Comparison of ENCODE assay signal across 32 cellular contexts in the genomic region with DNA sequence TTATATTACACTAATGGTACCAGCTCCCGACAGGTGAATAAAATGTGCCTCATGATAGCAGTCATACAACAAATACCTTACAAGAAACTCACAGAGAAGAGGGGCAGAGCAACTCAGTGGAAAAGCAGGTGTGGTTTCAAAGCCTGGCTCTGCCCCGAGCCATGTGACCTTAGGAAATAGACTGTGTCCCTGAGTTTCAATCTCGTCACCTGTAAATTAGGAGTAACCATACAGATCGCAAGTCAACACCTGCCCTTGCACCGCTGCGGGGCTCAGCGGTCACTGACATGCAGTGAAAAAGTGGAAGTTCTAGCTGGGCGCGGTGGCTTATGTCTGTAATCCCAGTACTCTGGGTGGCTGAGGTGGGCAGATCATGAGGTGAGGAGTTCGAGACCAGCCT. TPM values are rescaled to one million over a fixed set of nuclear protein-coding genes. Genes with fewer than 3 reads are reported as not detected.
DNase-seq lines count a peak whose midpoint lies in the region; ATAC-seq, FAIRE-seq and TF ChIP-seq lines count a peak whose summit lies in the region.
"Had no signal": no experiment of that assay in that cellular context is flagged by ENCODE, and none has a peak within 500 bp of the region (broad histone marks: within the 10 kb centered on the region; RNA-seq: fewer than 3 reads in every experiment).

No MANE protein-coding gene starts in this region.

- H3K79me1 ChIP-seq in trophoblast cell (ENCODE audit: low read length), result peaks cover 23% of the 10 kb centered on the region

- FAIRE-seq in keratinocyte (lab: Jason Lieb, UNC), result peak; percentile 9
- FAIRE-seq: A204.1 had no signal

- H2AK5ac ChIP-seq in trophoblast cell (ENCODE audit: low read length), result peak overlapping the region; percentile 7

- POLR2A ChIA-PET in Panc1 (lab: Charles Lee), result no interaction called here
- POLR2A ChIA-PET in CD4-positive, alpha-beta T cell (lab: Charles Lee), result interaction anchor here (1.4 to 1.7 kb wide), 2 partner anchors 12 to 115 kb away, joined by 5 read pairs; partner anchors contain the start of gene MRTFA

- in situ Hi-C loops in Panc1 (cut with HindIII; ENCODE audit: low pct_unique_long_range_greater_than_20kb, low sequenced_read_pairs), result loop anchor here (25.0 kb wide), 1 partner anchor 111 kb away; no protein-coding TSS in a partner anchor

- H3K27me3 Mint-ChIP-seq in CD4-positive, CD25-positive, alpha-beta regulatory T cell, result no peaks in the 10 kb centered on the region
- H3K27me3 Mint-ChIP-seq in GM23338 (ENCODE audit: insufficient read depth, low read depth, poor library complexity), result peaks cover 12% of the 10 kb centered on the region
- H3K27me3 Mint-ChIP-seq in CD4-positive, alpha-beta T cell, result no peaks in the 10 kb centered on the region
- H3K27me3 Mint-ChIP-seq: activated CD8-positive, alpha-beta T cell treated with anti-CD3 and anti-CD28 coated beads for 36 hours; activated T-helper 17 cell treated with anti-CD3 and anti-CD28 coated beads, Interleukin-2, amount 50 U/mL, for 72 hours; dendritic cell treated with granulocyte-macrophage colony-stimulating factor and Interleukin-4, amounts not matched to agents 40 ng/mL and 50 ng/mL, for 4 days; memory B cell; progenitor cell of endocrine pancreas had no signal

- no peak for TF ChIP-seq CTCF in Panc1 (IDR thresholded peaks at IDR 0.05)
- TF ChIP-seq CTCF in keratinocyte (optimal IDR thresholded peaks at IDR 0.05 in 1 of 3, IDR thresholded peaks at IDR 0.05 in 1 of 3, conservative IDR thresholded peaks at IDR 0.05 in 1 of 3; ENCODE audit: extremely low read depth in 1 of 3, insufficient read depth in 2 of 3, low read length in 3 of 3), result no peak
- TF ChIP-seq CTCF in prostate gland (IDR thresholded peaks at IDR 0.05), result no peak
- no peak for TF ChIP-seq CTCF in GM23338 (conservative IDR thresholded peaks at IDR 0.05; ENCODE audit: low read depth in 2 of 2)
- no peak for TF ChIP-seq CTCF in CD4-positive, alpha-beta T cell (IDR thresholded peaks at IDR 0.05)

- no peaks in the 10 kb centered on the region for H3K79me2 ChIP-seq in keratinocyte (ENCODE audit: control insufficient read depth, insufficient read depth, low read length)
- peaks cover 5% of the 10 kb centered on the region for H3K79me2 ChIP-seq in trophoblast cell (ENCODE audit: control insufficient read depth, insufficient read depth, low read length, poor library complexity)
- no peaks in the 10 kb centered on the region for H3K79me2 ChIP-seq in GM23338 (replicated peaks; ENCODE audit: insufficient read depth)

- peak overlapping the region; percentile 69 for H2BK12ac ChIP-seq in trophoblast cell (ENCODE audit: low read length)

- no peaks in the 10 kb centered on the region for H3K36me3 ChIP-seq in CD4-positive, CD25-positive, alpha-beta regulatory T cell (ENCODE audit: control insufficient read depth, insufficient read depth, low read length)
- H3K36me3 ChIP-seq in Panc1 (ENCODE audit: control insufficient read depth, insufficient read depth, low read length) (no peaks in the 10 kb centered on the region; the same call in 1 of the 2 replicates), keratinocyte (ENCODE audit: control insufficient read depth in 2 of 2, extremely low read depth in 1 of 2, insufficient read depth in 2 of 2, low read length in 2 of 2) (no peaks in the 10 kb centered on the region), trophoblast cell (ENCODE audit: control insufficient read depth in 1 of 2, insufficient read depth in 2 of 2, low read length in 2 of 2) (no peaks in the 10 kb centered on the region), prostate gland (no peaks in the 10 kb centered on the region), GM23338 (ENCODE audit: insufficient read depth) (no peaks in the 10 kb centered on the region)
- H3K36me3 ChIP-seq: adrenal gland, neutrophil, right lobe of liver had no signal

- H3K4me3 ChIP-seq in CD4-positive, CD25-positive, alpha-beta regulatory T cell (ENCODE audit: low read depth, low read length), result no peak overlapping the region
- no peak overlapping the region for H3K4me3 ChIP-seq in Panc1 (ENCODE audit: low read depth in 2 of 2, low read length in 2 of 2)
- no peak overlapping the region for H3K4me3 ChIP-seq in keratinocyte (ENCODE audit: control insufficient read depth in 2 of 3, extremely low read depth in 1 of 3, insufficient read depth in 2 of 3, low read depth in 1 of 3, low read length in 3 of 3)
- H3K4me3 ChIP-seq in trophoblast cell (ENCODE audit: low read depth, low read length), result no peak overlapping the region
- H3K4me3 ChIP-seq in prostate gland, result no peak overlapping the region
- H3K4me3 ChIP-seq in GM23338, result no peak overlapping the region
- H3K4me3 ChIP-seq: adrenal gland, body of pancreas, right lobe of liver had no signal

- DNase-seq in CD4-positive, CD25-positive, alpha-beta regulatory T cell, result no peak
- DNase-seq in Panc1 (ENCODE audit: low read depth, low spot score) (no peak), keratinocyte (ENCODE audit: low read depth, low spot score) (no peak), trophoblast cell (peak; percentile 78 to 85), prostate gland (ENCODE audit: low spot score) (no peak), GM23338 (ENCODE audit: low spot score) (no peak)
- no peak for DNase-seq in stimulated activated effector memory CD8-positive, alpha-beta T cell treated with anti-CD3 and anti-CD28 coated beads, Interleukin-12 subunit alpha, Interleukin-12 subunit beta, amount 100 ng/mL, for 72 hours (ENCODE audit: low spot score in 2 of 2)
- no peak for DNase-seq in CD4-positive, alpha-beta T cell
- DNase-seq: activated CD4-positive, alpha-beta T cell treated with anti-CD3 and anti-CD28 coated beads for 1 hour; activated CD8-positive, alpha-beta T cell treated with anti-CD3 and anti-CD28 coated beads for 36 hours; activated naive CD4-positive, alpha-beta T cell treated with anti-CD3 and anti-CD28 coated beads, Interleukin-2, amount 10 ng/mL, durations not matched to agents 7 days and 5 days; adrenal gland; body of pancreas; endodermal cell; hippocampal formation; NCI-H1092 treated with DMSO at 0.1 percent for 48 hours; NCI-H1694 treated with DMSO at 0.1 percent for 48 hours; NCI-H526 treated with DMSO at 0.1 percent for 48 hours; NK-92 treated with Interleukin-12 subunit alpha and Interleukin-12 subunit beta, amount 100 ng/mL, for 24 hours; right lobe of liver; stimulated activated CD4-positive, alpha-beta T cell treated with anti-CD3 and anti-CD28 coated beads, Interleukin-12 subunit alpha, Interleukin-12 subunit beta, amount 100 ng/mL, for 4 hours; stimulated activated CD4-positive, alpha-beta T cell treated with anti-CD3 and anti-CD28 coated beads, Interleukin-2, amount 100 ng/mL, for 48 hours had no signal

- no peaks in the 10 kb centered on the region for H4K20me1 ChIP-seq in keratinocyte (ENCODE audit: control insufficient read depth, extremely low read depth, insufficient read depth, low read length)
- no peaks in the 10 kb centered on the region for H4K20me1 ChIP-seq in GM23338 (replicated peaks; ENCODE audit: insufficient read depth)

- H2AFZ ChIP-seq in keratinocyte (ENCODE audit: control insufficient read depth, low read length) (no peak overlapping the region), trophoblast cell (ENCODE audit: insufficient read depth, low read length, poor library complexity) (no peak overlapping the region), GM23338 (no peak overlapping the region)

- peak overlapping the region; percentile 9 for H4K8ac ChIP-seq in trophoblast cell (ENCODE audit: low read depth, low read length)

- H3K9ac ChIP-seq in keratinocyte (ENCODE audit: control insufficient read depth, extremely low read depth, insufficient read depth, low read length) (no peak overlapping the region), trophoblast cell (ENCODE audit: low read length) (no peak overlapping the region)

- peaks cover 6 to 19% (median 11%) of the 10 kb centered on the region in 4 donors for H3K4me1 Mint-ChIP-seq in CD4-positive, CD25-positive, alpha-beta regulatory T cell
- peaks cover 17% of the 10 kb centered on the region for H3K4me1 Mint-ChIP-seq in stimulated activated effector memory CD8-positive, alpha-beta T cell treated with anti-CD3 and anti-CD28 coated beads, Interleukin-12 subunit alpha, Interleukin-12 subunit beta, amount 100 ng/mL, for 72 hours
- peaks cover 5% of the 10 kb centered on the region for H3K4me1 Mint-ChIP-seq in GM23338
- H3K4me1 Mint-ChIP-seq in CD4-positive, alpha-beta T cell (ENCODE audit: low read depth), result peaks cover 26% of the 10 kb centered on the region

- H3K27ac ChIP-seq in CD4-positive, CD25-positive, alpha-beta regulatory T cell (ENCODE audit: insufficient read depth, low read length, poor library complexity, severe bottlenecking), result no peak overlapping the region
- H3K27ac ChIP-seq in Panc1 (ENCODE audit: low read length) (peak overlapping the region; percentile 34; the same call in 1 of the 2 replicates), keratinocyte (ENCODE audit: control insufficient read depth, insufficient read depth, low read length) (peak overlapping the region; percentile 44), trophoblast cell (ENCODE audit: low read depth, low read length) (no peak overlapping the region), prostate gland (no peak overlapping the region), GM23338 (ENCODE audit: low read depth) (no peak overlapping the region)
- H3K27ac ChIP-seq in CD4-positive, alpha-beta T cell (ENCODE audit: low read depth, low read length), result no peak overlapping the region
- H3K27ac ChIP-seq: adrenal gland, body of pancreas, neutrophil, right lobe of liver had no signal

- H3K9me1 ChIP-seq in keratinocyte (ENCODE audit: control insufficient read depth, extremely low read depth, insufficient read depth, low read length), result no peaks in the 10 kb centered on the region

- no peak overlapping the region for H4K12ac ChIP-seq in trophoblast cell (ENCODE audit: low read depth, low read length)

- H4K91ac ChIP-seq in trophoblast cell (ENCODE audit: low read depth, low read length), result peak overlapping the region; percentile 57

- no TSS peak for BruUV-seq in Panc1 (replicated peaks; lab: Mats Ljungman, UMichigan)

- no CpG with 5 or more reads among the region's 10 CpGs for WGBS in trophoblast cell (ENCODE audit: extremely low coverage, insufficient coverage, insufficient read length)
- 82% methylated on average over 10 of the region's 10 CpGs for WGBS in prostate gland

- no peak for TF ChIP-seq POLR2A in prostate gland (IDR thresholded peaks at IDR 0.05)

- no peak overlapping the region for H3K14ac ChIP-seq in trophoblast cell (ENCODE audit: low read length)

- peaks cover 7% of the 10 kb centered on the region for H3K4me1 ChIP-seq in CD4-positive, CD25-positive, alpha-beta regulatory T cell (ENCODE audit: control insufficient read depth, insufficient read depth, low read length, poor library complexity, severe bottlenecking)
- peaks cover 22% of the 10 kb centered on the region for H3K4me1 ChIP-seq in Panc1 (ENCODE audit: control insufficient read depth, insufficient read depth, low read length)
- peaks cover 49% of the 10 kb centered on the region for H3K4me1 ChIP-seq in keratinocyte (ENCODE audit: control insufficient read depth, extremely low read depth, insufficient read depth, low read length)
- H3K4me1 ChIP-seq in trophoblast cell (ENCODE audit: control insufficient read depth in 1 of 2, insufficient read depth in 2 of 2, low read length in 2 of 2), result peaks cover 16 to 21% of the 10 kb centered on the region in 2 experiments
- no peaks in the 10 kb centered on the region for H3K4me1 ChIP-seq in prostate gland (replicated peaks)
- H3K4me1 ChIP-seq in GM23338 (ENCODE audit: insufficient read depth), result no peaks in the 10 kb centered on the region

- CTCF ChIA-PET in Panc1 (lab: Charles Lee), result no interaction called here
- CTCF ChIA-PET in CD4-positive, alpha-beta T cell (lab: Charles Lee), result interaction anchor here (2.8 to 3.8 kb wide), 2 partner anchors 115 to 211 kb away, joined by 20 to 38 read pairs; no protein-coding TSS in a partner anchor

- H3K27me3 ChIP-seq in CD4-positive, CD25-positive, alpha-beta regulatory T cell (ENCODE audit: control insufficient read depth, insufficient read depth, low read length), result no peaks in the 10 kb centered on the region
- H3K27me3 ChIP-seq in Panc1 (ENCODE audit: control insufficient read depth, insufficient read depth, low read length) (no peaks in the 10 kb centered on the region), keratinocyte (ENCODE audit: control insufficient read depth, extremely low read depth, insufficient read depth, low read length) (no peaks in the 10 kb centered on the region), trophoblast cell (ENCODE audit: insufficient read depth, low read length) (no peaks in the 10 kb centered on the region), prostate gland (replicated peaks; ENCODE audit: insufficient read depth) (no peaks in the 10 kb centered on the region), GM23338 (ENCODE audit: insufficient read depth) (no peaks in the 10 kb centered on the region)
- H3K27me3 ChIP-seq in CD4-positive, alpha-beta T cell (ENCODE audit: control insufficient read depth, insufficient read depth, low read length), result no peaks in the 10 kb centered on the region
- H3K27me3 ChIP-seq: adrenal gland, body of pancreas, neutrophil, right lobe of liver had no signal

- no peaks in the 10 kb centered on the region for H3K9me3 Mint-ChIP-seq in CD4-positive, CD25-positive, alpha-beta regulatory T cell
- H3K9me3 Mint-ChIP-seq in stimulated activated effector memory CD8-positive, alpha-beta T cell treated with anti-CD3 and anti-CD28 coated beads, Interleukin-12 subunit alpha, Interleukin-12 subunit beta, amount 100 ng/mL, for 72 hours, result no peaks in the 10 kb centered on the region
- no peaks in the 10 kb centered on the region for H3K9me3 Mint-ChIP-seq in GM23338
- H3K9me3 Mint-ChIP-seq in CD4-positive, alpha-beta T cell, result no peaks in the 10 kb centered on the region
- H3K9me3 Mint-ChIP-seq: activated CD8-positive, alpha-beta T cell treated with anti-CD3 and anti-CD28 coated beads for 36 hours; activated naive CD4-positive, alpha-beta T cell treated with anti-CD3 and anti-CD28 coated beads, Interleukin-2, amount 10 ng/mL, durations not matched to agents 7 days and 5 days; activated T-helper 17 cell treated with anti-CD3 and anti-CD28 coated beads, Interleukin-2, amount 50 U/mL, for 72 hours; dendritic cell treated with granulocyte-macrophage colony-stimulating factor and Interleukin-4, amounts not matched to agents 40 ng/mL and 50 ng/mL, for 4 days; endodermal cell; memory B cell had no signal

- H3K27ac Mint-ChIP-seq in CD4-positive, CD25-positive, alpha-beta regulatory T cell, result peak overlapping the region in 2 of 3 donors; percentile 11 to 34
- no peak overlapping the region for H3K27ac Mint-ChIP-seq in stimulated activated effector memory CD8-positive, alpha-beta T cell treated with anti-CD3 and anti-CD28 coated beads, Interleukin-12 subunit alpha, Interleukin-12 subunit beta, amount 100 ng/mL, for 72 hours
- no peak overlapping the region for H3K27ac Mint-ChIP-seq in GM23338
- H3K27ac Mint-ChIP-seq in CD4-positive, alpha-beta T cell, result no peak overlapping the region
- H3K27ac Mint-ChIP-seq: activated CD8-positive, alpha-beta T cell treated with anti-CD3 and anti-CD28 coated beads for 36 hours; activated T-helper 17 cell treated with anti-CD3 and anti-CD28 coated beads, Interleukin-2, amount 50 U/mL, for 72 hours; dendritic cell treated with granulocyte-macrophage colony-stimulating factor and Interleukin-4, amounts not matched to agents 40 ng/mL and 50 ng/mL, for 4 days; endodermal cell; progenitor cell of endocrine pancreas had no signal

- H2BK120ac ChIP-seq in trophoblast cell (ENCODE audit: insufficient read depth, low read length, poor library complexity), result no peak overlapping the region

- H3K9me3 ChIP-seq in CD4-positive, CD25-positive, alpha-beta regulatory T cell (ENCODE audit: control insufficient read depth in 2 of 2, low read length in 2 of 2), result no peaks in the 10 kb centered on the region
- no peaks in the 10 kb centered on the region for H3K9me3 ChIP-seq in Panc1 (ENCODE audit: control insufficient read depth, insufficient read depth, low read depth, low read length)
- H3K9me3 ChIP-seq in keratinocyte (ENCODE audit: control insufficient read depth, low read depth, low read length), result no peaks in the 10 kb centered on the region
- peaks cover 1% of the 10 kb centered on the region for H3K9me3 ChIP-seq in trophoblast cell (ENCODE audit: insufficient read depth, low read depth, low read length)
- H3K9me3 ChIP-seq in prostate gland, result no peaks in the 10 kb centered on the region
- H3K9me3 ChIP-seq in CD4-positive, alpha-beta T cell (ENCODE audit: control insufficient read depth, low read length), result no peaks in the 10 kb centered on the region
- H3K9me3 ChIP-seq: adrenal gland, body of pancreas, neutrophil, right lobe of liver had no signal

- intact Hi-C loops in Panc1 (cut with micrococcal nuclease; ENCODE audit: unreplicated experiment) (loop anchor here (5.0 kb wide), 1 partner anchor 211 kb away; no protein-coding TSS in a partner anchor), prostate gland (cut with DNase I) (no loop called here)
- intact Hi-C loops in CD4-positive, alpha-beta T cell (cut with DNase I, micrococcal nuclease), result no loop called here

- ATAC-seq in CD4-positive, CD25-positive, alpha-beta regulatory T cell (ENCODE audit: low read depth in 2 of 2), result no peak
- ATAC-seq in Panc1 (no peak), GM23338 (no peak)
- no peak for ATAC-seq in stimulated activated effector memory CD8-positive, alpha-beta T cell treated with anti-CD3 and anti-CD28 coated beads, Interleukin-12 subunit alpha, Interleukin-12 subunit beta, amount 100 ng/mL, for 72 hours
- ATAC-seq in CD4-positive, alpha-beta T cell (ENCODE audit: poor library complexity), result no peak
- ATAC-seq: activated CD8-positive, alpha-beta T cell treated with anti-CD3 and anti-CD28 coated beads for 36 hours; activated T-helper 17 cell treated with anti-CD3 and anti-CD28 coated beads, Interleukin-2, amount 50 U/mL, for 72 hours; body of pancreas; left lobe of liver; right lobe of liver had no signal

- H3K23ac ChIP-seq in trophoblast cell (ENCODE audit: low read length), result no peak overlapping the region

- peak overlapping the region; percentile 41 for H3K4me2 ChIP-seq in keratinocyte (ENCODE audit: control insufficient read depth, extremely low read depth, insufficient read depth, low read depth, low read length)
- H3K4me2 ChIP-seq in trophoblast cell (ENCODE audit: low read length), result no peak overlapping the region
- H3K4me2 ChIP-seq in GM23338, result no peak overlapping the region

- dilution Hi-C loops in keratinocyte (cut with MboI; ENCODE audit: extremely low pct_ligation_motif_present, low sequenced_read_pairs), result loop anchor here (25.0 kb wide), 1 partner anchor 111 kb away; no protein-coding TSS in a partner anchor

- no peaks in the 10 kb centered on the region for H3K36me3 Mint-ChIP-seq in CD4-positive, CD25-positive, alpha-beta regulatory T cell
- peaks cover 5% of the 10 kb centered on the region for H3K36me3 Mint-ChIP-seq in stimulated activated effector memory CD8-positive, alpha-beta T cell treated with anti-CD3 and anti-CD28 coated beads, Interleukin-12 subunit alpha, Interleukin-12 subunit beta, amount 100 ng/mL, for 72 hours
- H3K36me3 Mint-ChIP-seq in GM23338 (ENCODE audit: low read depth), result no peaks in the 10 kb centered on the region
- no peaks in the 10 kb centered on the region for H3K36me3 Mint-ChIP-seq in CD4-positive, alpha-beta T cell (ENCODE audit: low read depth)
- H3K36me3 Mint-ChIP-seq: activated naive CD4-positive, alpha-beta T cell treated with anti-CD3 and anti-CD28 coated beads, Interleukin-2, amount 10 ng/mL, durations not matched to agents 7 days and 5 days; memory B cell had no signal

- no peaks in the 10 kb centered on the region for H3K9me2 ChIP-seq in GM23338 (ENCODE audit: insufficient read depth)

- H2BK5ac ChIP-seq in trophoblast cell (ENCODE audit: low read depth, low read length, poor library complexity), result no peak overlapping the region

- H3K18ac ChIP-seq in trophoblast cell (ENCODE audit: low read length), result no peak overlapping the region

- H3F3A ChIP-seq in GM23338 (replicated peaks; ENCODE audit: low read depth), result 0 out of 2 replicates have a peak, but pooled peaks cover 4% of the 10 kb centered on the region

- no peak overlapping the region for H3K4ac ChIP-seq in trophoblast cell (ENCODE audit: low read depth, low read length)

- H3K4me3 Mint-ChIP-seq in CD4-positive, CD25-positive, alpha-beta regulatory T cell, result no peak overlapping the region
- H3K4me3 Mint-ChIP-seq in stimulated activated effector memory CD8-positive, alpha-beta T cell treated with anti-CD3 and anti-CD28 coated beads, Interleukin-12 subunit alpha, Interleukin-12 subunit beta, amount 100 ng/mL, for 72 hours, result no peak overlapping the region
- H3K4me3 Mint-ChIP-seq in GM23338, result no peak overlapping the region
- H3K4me3 Mint-ChIP-seq in CD4-positive, alpha-beta T cell, result no peak overlapping the region
- H3K4me3 Mint-ChIP-seq: activated CD8-positive, alpha-beta T cell treated with anti-CD3 and anti-CD28 coated beads for 36 hours; activated naive CD4-positive, alpha-beta T cell treated with anti-CD3 and anti-CD28 coated beads, Interleukin-2, amount 10 ng/mL, durations not matched to agents 7 days and 5 days; dendritic cell treated with granulocyte-macrophage colony-stimulating factor and Interleukin-4, amounts not matched to agents 40 ng/mL and 50 ng/mL, for 4 days; endodermal cell; memory B cell had no signal

RNA-seq across cellular contexts. Expression of gene MRTFA, which starts 11.9 kb away (rescaled TPM):
- 94.5 TPM for total RNA-seq in CD4-positive, CD25-positive, alpha-beta regulatory T cell
- polyA plus RNA-seq in CD4-positive, CD25-positive, alpha-beta regulatory T cell, result 10 to 100 TPM; 11.3 to 17.4 (median 14.9) TPM
- total RNA-seq in Panc1 (2021; ENCODE audit: unreplicated experiment) (62.1 TPM), prostate gland (100 to 1,000 TPM in 1 of 2 donors, 10 to 100 TPM in 1; 71.0 to 104 TPM)
- 44.0 TPM for polyA plus RNA-seq in Panc1 (2012; ENCODE audit: insufficient read length)
- polyA plus RNA-seq in keratinocyte (5.6 to 14.3 TPM (median 6.5 TPM) in 3 replicates), GM23338 (2016; fragmentation: Nextera tagmentation; extraction: Ambion mirVana) (18.1 and 19.3 TPM in 2 replicates)
- polyA plus RNA-seq in keratinocyte (2011; ENCODE audit: low read depth), result 8.2 TPM
- 4.9 and 10.8 TPM in 2 replicates for polyA plus RNA-seq in keratinocyte (2011; cell fraction: cytosol; rRNA removed)
- polyA plus RNA-seq in keratinocyte (2011; cell fraction: nucleus; rRNA removed), result 33.6 and 38.9 TPM in 2 replicates
- polyA plus RNA-seq in keratinocyte (2012; ENCODE audit: low replicate concordance), result 22.3 and 39.1 TPM in 2 replicates
- polyA minus RNA-seq in keratinocyte, result 28.4 to 116 TPM (median 38.1 TPM) in 3 replicates
- 52.6 TPM for polyA minus RNA-seq in keratinocyte (2011; cell fraction: cytosol; rRNA and poly(A)+ RNA removed)
- polyA minus RNA-seq in keratinocyte (2011; cell fraction: nucleus; rRNA and poly(A)+ RNA removed), result 49.2 and 94.8 TPM in 2 replicates
- polyA plus RNA-seq in trophoblast cell (2013), result 51.3 and 51.5 TPM in 2 replicates
- total RNA-seq in GM23338 (2014; rRNA removed; shearing (Covaris generic)), result 85.2 and 92.4 TPM in 2 replicates
- total RNA-seq in CD4-positive, alpha-beta T cell, result 10 to 100 TPM; 55.3 to 58.9 TPM

RNA-seq across cellular contexts. Expression of gene MCHR1, which starts 30.9 kb away (rescaled TPM):
- not detected for total RNA-seq in CD4-positive, CD25-positive, alpha-beta regulatory T cell
- not detected for polyA plus RNA-seq in CD4-positive, CD25-positive, alpha-beta regulatory T cell
- not detected for total RNA-seq in Panc1 (2021; ENCODE audit: unreplicated experiment)
- polyA plus RNA-seq in Panc1 (2012; ENCODE audit: insufficient read length), result 0.25 TPM
- polyA plus RNA-seq in keratinocyte, result 0.12 to 0.24 TPM in 2 of 3 replicates, not detected in the other
- not detected for polyA plus RNA-seq in keratinocyte (2011; ENCODE audit: low read depth)
- 0.11 TPM in 1 of 2 replicates, not detected in the other for polyA plus RNA-seq in keratinocyte (2011; cell fraction: cytosol; rRNA removed)
- 0.19 and 0.29 TPM in 2 replicates for polyA plus RNA-seq in keratinocyte (2011; cell fraction: nucleus; rRNA removed)
- not detected in 2 replicates for polyA plus RNA-seq in keratinocyte (2012; ENCODE audit: low replicate concordance)
- 1.8 TPM in 1 of 3 replicates, not detected in the others for polyA minus RNA-seq in keratinocyte
- polyA minus RNA-seq in keratinocyte (2011; cell fraction: cytosol; rRNA and poly(A)+ RNA removed), result not detected
- not detected in 2 replicates for polyA minus RNA-seq in keratinocyte (2011; cell fraction: nucleus; rRNA and poly(A)+ RNA removed)
- polyA plus RNA-seq in trophoblast cell (2013), result 28.8 and 36.5 TPM in 2 replicates
- total RNA-seq in prostate gland, result under 1 TPM in 1 of 2 donors, not detected in 1; 0.45 TPM
- total RNA-seq in GM23338 (2014; rRNA removed; shearing (Covaris generic)), result 0.27 and 2.4 TPM in 2 replicates
- 0.83 and 0.91 TPM in 2 replicates for polyA plus RNA-seq in GM23338 (2016; fragmentation: Nextera tagmentation; extraction: Ambion mirVana)
- total RNA-seq in CD4-positive, alpha-beta T cell, result not detected
- total RNA-seq: activated CD8-positive, alpha-beta T cell treated with anti-CD3 and anti-CD28 coated beads for 36 hours; activated T-helper 17 cell treated with anti-CD3 and anti-CD28 coated beads, Interleukin-2, amount 50 U/mL, for 72 hours; body of pancreas; H4; HT-29; ureter had no signal

Comparison
In these comparisons a context has a peak if more than half of its experiments do, and no peak if none do; other contexts are left out.
1. DNase-seq: peak in trophoblast cell (2 of 2); none in CD4-positive, CD25-positive, alpha-beta regulatory T cell (0 of 3), Panc1 (single experiment), keratinocyte (single experiment), stimulated activated effector memory CD8-positive, alpha-beta T cell treated with anti-CD3 and anti-CD28 coated beads, Interleukin-12 subunit alpha, Interleukin-12 subunit beta, amount 100 ng/mL, for 72 hours (0 of 2), prostate gland (single experiment), GM23338 (single experiment) and CD4-positive, alpha-beta T cell (0 of 10).
2. H3K27ac ChIP-seq: peak in Panc1 (single experiment) and keratinocyte (single experiment); none in CD4-positive, CD25-positive, alpha-beta regulatory T cell (single experiment), trophoblast cell (single experiment), prostate gland (0 of 2), GM23338 (single experiment) and CD4-positive, alpha-beta T cell (single experiment).
3. H3K27ac Mint-ChIP-seq: peak in CD4-positive, CD25-positive, alpha-beta regulatory T cell (2 of 3); none in stimulated activated effector memory CD8-positive, alpha-beta T cell treated with anti-CD3 and anti-CD28 coated beads, Interleukin-12 subunit alpha, Interleukin-12 subunit beta, amount 100 ng/mL, for 72 hours (single experiment), GM23338 (single experiment) and CD4-positive, alpha-beta T cell (single experiment).